ENCODE assay signal across 1 cellular context in the genomic region with DNA sequence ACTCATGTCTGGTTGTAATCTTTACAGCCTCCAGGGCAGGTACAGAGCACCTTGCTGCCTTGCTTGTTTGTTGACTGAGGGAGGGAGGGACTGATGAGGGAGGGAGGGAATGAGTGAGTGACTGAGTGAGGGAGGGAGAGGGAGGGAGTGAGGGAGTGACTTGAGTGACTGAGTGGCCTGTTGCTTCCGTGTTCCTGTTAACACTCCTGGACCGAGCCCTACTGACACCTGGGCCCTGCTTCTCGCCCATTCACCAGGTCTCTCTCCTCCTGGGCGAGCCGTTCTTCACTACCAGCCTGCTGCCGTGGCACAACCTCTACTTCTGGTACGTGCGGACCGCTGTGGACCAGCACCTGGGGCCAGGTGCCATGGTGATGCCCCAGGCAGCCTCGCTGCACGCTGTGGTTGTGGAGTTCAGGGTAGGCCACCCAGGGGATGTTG.
TF ChIP-seq lines count a peak whose summit lies in the region.

No MANE protein-coding gene starts in this region.

TF ChIP-seq in HEK293, 187 proteins besides CTCF, POLR2A, EP300 and RAD21 (continued from another document):
- TF ChIP-seq KLF17 (tag by site-specific recombination; IDR thresholded peaks at IDR 0.05) (peak; percentile 43; the same call in 1 of the 2 replicates), ZNF292 (tag by site-specific recombination; IDR thresholded peaks at IDR 0.05; ENCODE audit: borderline replicate concordance, low read depth) (no peak)
